Comparison of ENCODE assay signal across 8 cellular contexts in the genomic region with DNA sequence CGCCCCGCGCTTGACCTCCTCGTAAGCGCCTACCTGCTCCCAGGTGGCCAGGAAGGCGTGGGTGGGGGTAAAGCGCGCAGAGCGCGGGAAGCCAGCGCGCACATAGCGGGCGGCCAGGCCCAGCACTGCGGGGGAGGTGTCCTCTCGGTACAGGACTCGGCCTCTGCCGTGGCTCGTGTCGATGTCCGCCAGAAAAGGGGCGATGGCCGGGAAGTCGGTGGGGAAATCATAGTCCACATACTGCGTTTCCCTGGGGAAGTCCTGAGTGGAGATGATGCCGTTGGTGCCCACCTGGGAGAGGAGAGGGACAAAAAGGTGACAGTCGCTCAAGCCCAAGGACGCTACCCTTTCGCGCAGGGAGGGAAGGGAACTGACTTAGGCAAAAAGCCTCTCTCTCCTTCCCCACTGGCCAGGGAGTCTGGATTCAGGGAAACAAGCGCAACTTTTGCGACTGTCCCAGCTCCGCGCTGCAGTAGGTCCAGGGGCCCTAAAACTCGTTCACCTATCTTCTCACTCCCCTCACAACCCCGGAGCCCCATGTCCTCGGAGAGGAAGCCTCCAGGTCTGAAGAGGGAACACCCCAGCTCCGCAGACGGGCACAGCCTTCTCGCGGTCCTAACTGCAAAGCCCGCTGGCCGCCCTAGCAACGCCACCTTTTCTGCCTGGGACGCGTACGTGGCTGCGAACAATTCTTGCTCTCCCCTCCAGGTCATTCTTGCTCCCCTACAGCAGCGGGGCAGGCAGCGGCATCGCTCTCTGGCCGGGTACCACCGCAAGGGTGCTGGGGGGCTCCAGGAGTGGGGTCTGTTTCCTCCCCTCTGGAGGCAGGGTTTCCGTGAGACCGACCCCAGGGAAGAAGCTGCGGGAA. TPM values are rescaled to one million over a fixed set of nuclear protein-coding genes. Genes with fewer than 3 reads are reported as not detected.
DNase-seq lines count a peak whose midpoint lies in the region; ATAC-seq and TF ChIP-seq lines count a peak whose summit lies in the region.

No MANE protein-coding gene starts in this region.

- no peak for TF ChIP-seq POLR2A in vagina (IDR thresholded peaks at IDR 0.05)

- peaks cover 6 to 17% of the 10 kb centered on the region in 2 donors for H3K27me3 Mint-ChIP-seq in effector memory CD8-positive, alpha-beta T cell

- H3K9me3 ChIP-seq in Panc1 (ENCODE audit: control insufficient read depth, insufficient read depth, low read depth, low read length) (no peaks in the 10 kb centered on the region), mononuclear cell (ENCODE audit: low read depth, low read length) (no peaks in the 10 kb centered on the region), vagina (no peaks in the 10 kb centered on the region)

- DNase-seq in GM12864 (ENCODE audit: low read depth) (no peak), Panc1 (ENCODE audit: low read depth, low spot score) (no peak), vagina (ENCODE audit: extremely low spot score in 2 of 2) (no peak), NCI-H2171 (lab: John Stamatoyannopoulos, UW) (no peak), cerebellum (ENCODE audit: low spot score) (no peak)
- peak in 1 of 3 experiments; percentile 3 for DNase-seq in effector memory CD8-positive, alpha-beta T cell

- H3K27ac ChIP-seq in Panc1 (ENCODE audit: low read length) (no peak overlapping the region), vagina (peak overlapping the region; percentile 86)

- CTCF ChIA-PET in Panc1 (lab: Charles Lee) = no interaction called here

- H3K9me3 Mint-ChIP-seq in effector memory CD8-positive, alpha-beta T cell = no peaks in the 10 kb centered on the region

- no peaks in the 10 kb centered on the region for H3K36me3 Mint-ChIP-seq in effector memory CD8-positive, alpha-beta T cell (ENCODE audit: insufficient read depth)

- ATAC-seq in Panc1 (peak; percentile 64), GM19023 (IDR thresholded peaks at IDR 0.05; ENCODE audit: unreplicated experiment) (no peak)
- peak; percentile 32 for ATAC-seq in effector memory CD8-positive, alpha-beta T cell (replicated peaks)

- in situ Hi-C loops in Panc1 (cut with HindIII; ENCODE audit: low pct_unique_long_range_greater_than_20kb, low sequenced_read_pairs) = no loop called here

- POLR2A ChIA-PET in Panc1 (lab: Charles Lee) = no interaction called here

- intact Hi-C loops in Panc1 (cut with micrococcal nuclease; ENCODE audit: unreplicated experiment) (no loop called here), vagina (cut with DNase I) (loop anchor here (5.0 kb wide), 2 partner anchors 71 to 199 kb away; a partner anchor contains a TSS)

- H3K36me3 ChIP-seq in Panc1 (ENCODE audit: control insufficient read depth, insufficient read depth, low read length) = no peaks in the 10 kb centered on the region; the same call in 1 of the 2 replicates
- H3K36me3 ChIP-seq in vagina = no peaks in the 10 kb centered on the region

- H3K4me1 ChIP-seq in Panc1 (ENCODE audit: control insufficient read depth, insufficient read depth, low read length) (no peaks in the 10 kb centered on the region), mononuclear cell (ENCODE audit: insufficient read depth, low read length) (peaks cover 24% of the 10 kb centered on the region), vagina (peaks cover 29% of the 10 kb centered on the region)

- no peak for TF ChIP-seq CTCF in GM12864 (IDR thresholded peaks at IDR 0.05; ENCODE audit: low read depth, low read length, missing control alignments)
- TF ChIP-seq CTCF in Panc1 (IDR thresholded peaks at IDR 0.05) = no peak
- TF ChIP-seq CTCF in vagina (IDR thresholded peaks at IDR 0.05) = no peak

- H3K27me3 ChIP-seq in Panc1 (ENCODE audit: control insufficient read depth, insufficient read depth, low read length) (peaks cover 18% of the 10 kb centered on the region), mononuclear cell (ENCODE audit: insufficient read depth, low read length) (peaks cover 61% of the 10 kb centered on the region), vagina (no peaks in the 10 kb centered on the region)

- H3K4me3 Mint-ChIP-seq in effector memory CD8-positive, alpha-beta T cell = peak overlapping the region; percentile 77 to 84

- no peak overlapping the region for H3K27ac Mint-ChIP-seq in effector memory CD8-positive, alpha-beta T cell

- no TSS peak for BruUV-seq in Panc1 (replicated peaks; lab: Mats Ljungman, UMichigan)

- H3K4me1 Mint-ChIP-seq in effector memory CD8-positive, alpha-beta T cell (ENCODE audit: low read depth in 2 of 2) = peaks cover 6 to 16% of the 10 kb centered on the region in 2 donors

- H3K4me3 ChIP-seq in GM12864 (ENCODE audit: low read depth, low read length) = peak overlapping the region; percentile 7; the same call in 1 of the 2 replicates
- H3K4me3 ChIP-seq in Panc1 (ENCODE audit: low read depth in 2 of 2, low read length in 2 of 2) = peak overlapping the region; percentile 41 to 48
- H3K4me3 ChIP-seq in mononuclear cell (ENCODE audit: low read length) = peak overlapping the region; percentile 22
- peak overlapping the region; percentile 65 to 66 for H3K4me3 ChIP-seq in vagina

RNA-seq across cellular contexts. Expression of a gene that starts 0.8 kb away (rescaled TPM):
- total RNA-seq in Panc1 (2021; ENCODE audit: unreplicated experiment) (0.36 TPM), mononuclear cell (0.31 TPM), vagina (20.1 TPM), cerebellum (35.4 TPM)
- not detected for polyA plus RNA-seq in Panc1 (2012; ENCODE audit: insufficient read length)

Comparison
In these comparisons a context has a peak if more than half of its experiments do, and no peak if none do; other contexts are left out.
1. H3K4me3 ChIP-seq: peak in every context shown above with its lines; median percentile 66 in vagina; 44 in Panc1; 22 in mononuclear cell; 7 in GM12864.
2. RNA of a gene that starts 0.8 kb away (total RNA-seq): 35.4 TPM in cerebellum (single experiment) and 20.1 TPM in vagina (single experiment); 0.36 TPM in Panc1 (single experiment) and 0.31 TPM in mononuclear cell (single experiment); every median in the first group is over 10 times any median in the second.